Comparison of ENCODE assay signal across 20 cellular contexts in the genomic region with DNA sequence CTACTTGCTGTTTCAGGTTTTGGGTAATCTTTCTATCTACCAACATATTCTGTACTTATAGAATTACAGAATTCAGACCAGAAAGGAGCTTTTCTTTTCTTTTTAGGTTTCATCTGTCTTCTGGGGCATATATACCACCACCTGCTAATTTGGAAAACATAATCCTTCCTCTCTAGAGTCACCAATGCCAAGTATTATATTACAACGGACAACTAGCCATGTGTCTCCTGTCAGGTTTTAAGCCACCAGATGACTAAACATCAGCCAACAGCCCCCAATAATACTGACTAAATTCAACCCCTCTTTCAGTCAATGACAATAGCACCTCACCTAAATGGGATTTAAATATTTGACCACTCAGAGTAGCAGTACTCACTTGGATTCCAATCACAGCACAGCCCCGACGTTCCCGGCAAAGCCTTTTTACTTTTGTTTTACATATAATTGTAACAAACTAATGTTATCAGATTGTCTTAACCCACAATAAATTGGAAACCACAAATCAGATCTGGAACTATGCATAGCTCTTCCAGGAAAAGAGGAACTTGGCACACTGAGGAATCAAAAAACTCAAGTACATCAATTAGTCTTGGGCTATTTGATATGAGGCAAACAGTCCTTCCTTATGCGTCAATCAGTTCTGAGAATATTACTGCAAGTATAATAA. TPM values are rescaled to one million over a fixed set of nuclear protein-coding genes. Genes with fewer than 3 reads are reported as not detected.
A peak's percentile ranks its signal among the peaks of the same experiment; 100 is the strongest.
DNase-seq lines count a peak whose midpoint lies in the region; ATAC-seq, FAIRE-seq and TF ChIP-seq lines count a peak whose summit lies in the region.
"Had no signal": no experiment of that assay in that cellular context is flagged by ENCODE, and none has a peak within 500 bp of the region (broad histone marks: within the 10 kb centered on the region; RNA-seq: fewer than 3 reads in every experiment).

No MANE protein-coding gene starts in this region.

- H3K9me3 Mint-ChIP-seq in astrocyte (ENCODE audit: unreplicated experiment) (no peaks in the 10 kb centered on the region), nephron progenitor cell (no peaks in the 10 kb centered on the region)

- no peak for FAIRE-seq in astrocyte (lab: Jason Lieb, UNC)
- FAIRE-seq: colon had no signal

- no peaks in the 10 kb centered on the region for H3K9me3 ChIP-seq in astrocyte (ENCODE audit: insufficient read depth, low read depth, low read length)

- peaks cover 52% of the 10 kb centered on the region for H4K20me1 ChIP-seq in astrocyte (ENCODE audit: insufficient read depth, low read length)

- no peaks in the 10 kb centered on the region for H3K36me3 ChIP-seq in astrocyte (ENCODE audit: insufficient read depth, low read length)

- ATAC-seq in GM18520 (IDR thresholded peaks at IDR 0.05; ENCODE audit: unreplicated experiment) = no peak
- no peak for ATAC-seq in GM21515 (IDR thresholded peaks at IDR 0.05; ENCODE audit: unreplicated experiment)

- H3K4me1 Mint-ChIP-seq in astrocyte (ENCODE audit: low read depth, unreplicated experiment) (peaks cover 8% of the 10 kb centered on the region), nephron progenitor cell (peaks cover 27% of the 10 kb centered on the region)

- H3K27ac Mint-ChIP-seq in astrocyte (ENCODE audit: unreplicated experiment) = no peak overlapping the region
- peak overlapping the region; percentile 14 for H3K27ac Mint-ChIP-seq in nephron progenitor cell
- H3K27ac Mint-ChIP-seq: progenitor cell of endocrine pancreas had no signal

- no peak overlapping the region for H3K4me3 Mint-ChIP-seq in astrocyte (ENCODE audit: unreplicated experiment)
- H3K4me3 Mint-ChIP-seq in nephron progenitor cell = no peak overlapping the region

- H3K4me2 ChIP-seq in astrocyte (ENCODE audit: low read length) = no peak overlapping the region

- H3K27me3 Mint-ChIP-seq in astrocyte (ENCODE audit: low read depth, unreplicated experiment) (no peaks in the 10 kb centered on the region), nephron progenitor cell (ENCODE audit: low read depth, poor library complexity) (no peaks in the 10 kb centered on the region)
- H3K27me3 Mint-ChIP-seq: progenitor cell of endocrine pancreas had no signal

- H3K79me2 ChIP-seq in astrocyte (ENCODE audit: insufficient read depth, low read length) = peaks cover 38% of the 10 kb centered on the region

- TF ChIP-seq CTCF in astrocyte (IDR thresholded peaks at IDR 0.05; ENCODE audit: insufficient read depth, low read depth, low read length) (no peak), nephron progenitor cell (IDR thresholded peaks at IDR 0.05) (no peak)

- DNase-seq in DMS 273 (lab: John Stamatoyannopoulos, UW; ENCODE audit: unreplicated experiment) = peak; percentile 20
- no peak for DNase-seq in DMS 273 treated with DMSO at 0.1 percent for 48 hours (lab: John Stamatoyannopoulos, UW)
- peak; percentile 87 for DNase-seq in NCI-H82 (lab: John Stamatoyannopoulos, UW)
- peak; percentile 6 for DNase-seq in astrocyte (ENCODE audit: low read depth)
- no peak for DNase-seq in nephron progenitor cell
- no peak for DNase-seq in 8988T
- DNase-seq: activated CD4-positive, alpha-beta T cell treated with anti-CD3 and anti-CD28 coated beads, Interleukin-2, amount 50 U/mL, for 1 hour; aorta; C1 segment of cervical spinal cord; EL; NCI-H187 treated with DMSO at 0.1 percent for 48 hours; NCI-H748 treated with DMSO at 0.1 percent for 48 hours; stimulated activated CD4-positive, alpha-beta T cell treated with anti-CD3 and anti-CD28 coated beads, Interleukin-15, amount 100 ng/mL, for 24 hours; T-helper 9 cell had no signal

- no peaks in the 10 kb centered on the region for H3K36me3 Mint-ChIP-seq in astrocyte (ENCODE audit: low read depth, unreplicated experiment)
- peaks cover 14% of the 10 kb centered on the region for H3K36me3 Mint-ChIP-seq in nephron progenitor cell (ENCODE audit: low read depth)

- no peaks in the 10 kb centered on the region for H3K27me3 ChIP-seq in astrocyte (ENCODE audit: insufficient read depth, low read length)

- H3K4me3 ChIP-seq in astrocyte (ENCODE audit: insufficient read depth, low read depth, low read length) = no peak overlapping the region

- no peak overlapping the region for H2AFZ ChIP-seq in astrocyte (ENCODE audit: low read depth, low read length)

- no peaks in the 10 kb centered on the region for H3K4me1 ChIP-seq in astrocyte (ENCODE audit: insufficient read depth, low read length)

- no peak overlapping the region for H3K9ac ChIP-seq in astrocyte (ENCODE audit: low read length)

- no peak overlapping the region for H3K27ac ChIP-seq in astrocyte (ENCODE audit: low read depth, low read length)
- H3K27ac ChIP-seq: 22Rv1, HL-60 had no signal

RNA-seq across cellular contexts. Expression of a gene that starts 13.5 kb away (rescaled TPM):
- total RNA-seq in astrocyte = 35.5 and 40.0 TPM in 2 replicates

RNA-seq across cellular contexts. Expression of a gene that starts 35.4 kb away (rescaled TPM):
- 25.2 and 26.4 TPM in 2 replicates for total RNA-seq in astrocyte

Comparison
In these comparisons a context has a peak if more than half of its experiments do, and no peak if none do; other contexts are left out.
1. DNase-seq: peak in DMS 273 (single experiment), NCI-H82 (single experiment) and astrocyte (single experiment); none in DMS 273 treated with DMSO at 0.1 percent for 48 hours (single experiment), nephron progenitor cell (single experiment) and 8988T (single experiment).